ENCODE assay signal across 1 cellular context in the genomic region with DNA sequence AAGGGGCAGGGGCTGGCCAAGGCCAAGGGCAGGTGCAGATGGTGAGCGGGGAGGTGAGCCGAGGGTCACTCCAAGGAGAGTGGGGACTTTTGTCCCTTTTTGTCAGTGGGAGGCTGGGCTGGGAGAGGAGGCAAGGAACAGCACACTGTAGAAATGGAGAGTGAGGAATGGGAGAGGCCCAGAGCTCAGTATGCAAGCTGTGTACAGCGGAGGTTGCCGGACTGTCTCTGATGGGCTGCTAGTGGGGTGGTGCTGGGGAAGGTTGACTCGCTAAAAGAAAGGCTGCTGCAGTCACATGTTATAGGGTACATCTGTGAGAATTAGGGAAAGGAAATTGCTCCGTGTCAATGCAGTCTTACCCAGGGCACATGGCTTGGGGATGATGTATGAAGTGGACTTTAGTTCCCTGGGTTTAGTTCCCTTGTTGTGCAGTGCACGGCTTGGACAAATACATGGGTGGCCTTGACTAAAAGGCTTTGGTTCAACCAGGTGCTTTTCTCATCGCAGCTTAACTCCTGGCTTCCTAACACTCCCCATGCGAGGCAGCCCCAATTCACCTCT.
TF ChIP-seq lines count a peak whose summit lies in the region.

No MANE protein-coding gene starts in this region.

TF ChIP-seq in HepG2, 621 proteins besides CTCF, POLR2A, EP300 and RAD21 (continued from another document and continues in another):
- TF ChIP-seq SIX1 (CRISPR knock-in tag; IDR thresholded peaks at IDR 0.05; ENCODE audit: borderline replicate concordance) (no peak), ZNF33B (CRISPR knock-in tag; IDR thresholded peaks at IDR 0.05) (no peak), SRY (CRISPR knock-in tag; IDR thresholded peaks at IDR 0.05) (no peak), FOXJ3 (CRISPR knock-in tag; IDR thresholded peaks at IDR 0.05; ENCODE audit: borderline replicate concordance) (peak; percentile 70; the same call in 1 of the 2 replicates), ZNF329 (CRISPR knock-in tag; IDR thresholded peaks at IDR 0.05; ENCODE audit: low read depth) (no peak), PCBP2 (optimal IDR thresholded peaks at IDR 0.05; ENCODE audit: low read depth, low read length, poor library complexity, severe bottlenecking) (no peak), ZNF552 (CRISPR knock-in tag; IDR thresholded peaks at IDR 0.05; ENCODE audit: borderline replicate concordance) (no peak), ZNF335 (CRISPR knock-in tag; IDR thresholded peaks at IDR 0.05) (no peak), ZNF83 (CRISPR knock-in tag; IDR thresholded peaks at IDR 0.05; ENCODE audit: borderline replicate concordance) (0 out of 2 replicates have a peak, but pooled peaks have one; percentile 50), ZKSCAN8 (CRISPR knock-in tag; IDR thresholded peaks at IDR 0.05; ENCODE audit: borderline replicate concordance) (no peak), ZNF792 (CRISPR knock-in tag; IDR thresholded peaks at IDR 0.05) (peak; percentile 62; the same call in 1 of the 2 replicates), SRSF1 (optimal IDR thresholded peaks at IDR 0.05; ENCODE audit: low read depth, low read length) (no peak), BCL6 (CRISPR knock-in tag; IDR thresholded peaks at IDR 0.05) (peak; percentile 43), EED (CRISPR knock-in tag; IDR thresholded peaks at IDR 0.05) (no peak), PRMT3 (CRISPR knock-in tag; IDR thresholded peaks at IDR 0.05; ENCODE audit: borderline replicate concordance, low read depth) (no peak), ZNF441 (CRISPR knock-in tag; IDR thresholded peaks at IDR 0.05; ENCODE audit: borderline replicate concordance) (peak; percentile 66; the same call in 1 of the 2 replicates), JARID2 (CRISPR knock-in tag; IDR thresholded peaks at IDR 0.05; ENCODE audit: insufficient replicate concordance) (no peak), KLF15 (CRISPR knock-in tag; IDR thresholded peaks at IDR 0.05; ENCODE audit: borderline replicate concordance) (no peak), ZNF678 (CRISPR knock-in tag; IDR thresholded peaks at IDR 0.05) (no peak), TBX2 (CRISPR knock-in tag; IDR thresholded peaks at IDR 0.05; ENCODE audit: borderline replicate concordance) (peak; percentile 60; the same call in 1 of the 2 replicates), GATAD2A (CRISPR knock-in tag; IDR thresholded peaks at IDR 0.05) (peak; percentile 67), FIP1L1 (IDR thresholded peaks at IDR 0.05; ENCODE audit: borderline replicate concordance, insufficient read depth, low read depth, low read length) (no peak), SRF (IDR thresholded peaks at IDR 0.05; ENCODE audit: low read depth, low read length) (no peak), HNRNPK (IDR thresholded peaks at IDR 0.05; ENCODE audit: low read depth, low read length, poor library complexity, severe bottlenecking) (no peak), RFX3 (CRISPR knock-in tag; IDR thresholded peaks at IDR 0.05) (no peak), ZNF232 (CRISPR knock-in tag; IDR thresholded peaks at IDR 0.05; ENCODE audit: borderline replicate concordance) (peak; percentile 82; the same call in 1 of the 2 replicates), ZBTB8A (CRISPR knock-in tag; IDR thresholded peaks at IDR 0.05; ENCODE audit: borderline replicate concordance, low read depth) (no peak), MLLT10 (CRISPR knock-in tag; IDR thresholded peaks at IDR 0.05) (no peak), ONECUT2 (CRISPR knock-in tag; IDR thresholded peaks at IDR 0.05) (no peak), DNMT3B (CRISPR knock-in tag; conservative IDR thresholded peaks at IDR 0.05) (no peak), SIN3B (IDR thresholded peaks at IDR 0.05; ENCODE audit: low read length) (no peak), HMG20B (CRISPR knock-in tag; conservative IDR thresholded peaks at IDR 0.05) (no peak), ZNF572 (CRISPR knock-in tag; IDR thresholded peaks at IDR 0.05) (0 out of 2 replicates have a peak, but pooled peaks have one; percentile 54), MTF2 (CRISPR knock-in tag; IDR thresholded peaks at IDR 0.05; ENCODE audit: borderline replicate concordance) (no peak)
- TF ChIP-seq, protein P1, sequence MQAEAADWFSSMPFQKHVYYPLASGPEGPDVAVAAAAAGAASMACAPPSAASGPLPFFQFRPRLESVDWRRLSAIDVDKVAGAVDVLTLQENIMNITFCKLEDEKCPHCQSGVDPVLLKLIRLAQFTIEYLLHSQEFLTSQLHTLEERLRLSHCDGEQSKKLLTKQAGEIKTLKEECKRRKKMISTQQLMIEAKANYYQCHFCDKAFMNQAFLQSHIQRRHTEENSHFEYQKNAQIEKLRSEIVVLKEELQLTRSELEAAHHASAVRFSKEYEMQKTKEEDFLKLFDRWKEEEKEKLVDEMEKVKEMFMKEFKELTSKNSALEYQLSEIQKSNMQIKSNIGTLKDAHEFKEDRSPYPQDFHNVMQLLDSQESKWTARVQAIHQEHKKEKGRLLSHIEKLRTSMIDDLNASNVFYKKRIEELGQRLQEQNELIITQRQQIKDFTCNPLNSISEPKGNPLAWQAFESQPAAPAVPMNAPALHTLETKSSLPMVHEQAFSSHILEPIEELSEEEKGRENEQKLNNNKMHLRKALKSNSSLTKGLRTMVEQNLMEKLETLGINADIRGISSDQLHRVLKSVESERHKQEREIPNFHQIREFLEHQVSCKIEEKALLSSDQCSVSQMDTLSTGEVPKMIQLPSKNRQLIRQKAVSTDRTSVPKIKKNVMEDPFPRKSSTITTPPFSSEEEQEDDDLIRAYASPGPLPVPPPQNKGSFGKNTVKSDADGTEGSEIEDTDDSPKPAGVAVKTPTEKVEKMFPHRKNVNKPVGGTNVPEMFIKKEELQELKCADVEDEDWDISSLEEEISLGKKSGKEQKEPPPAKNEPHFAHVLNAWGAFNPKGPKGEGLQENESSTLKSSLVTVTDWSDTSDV (CRISPR knock-in tag; IDR thresholded peaks at IDR 0.05): no peak
- TF ChIP-seq, protein P2, sequence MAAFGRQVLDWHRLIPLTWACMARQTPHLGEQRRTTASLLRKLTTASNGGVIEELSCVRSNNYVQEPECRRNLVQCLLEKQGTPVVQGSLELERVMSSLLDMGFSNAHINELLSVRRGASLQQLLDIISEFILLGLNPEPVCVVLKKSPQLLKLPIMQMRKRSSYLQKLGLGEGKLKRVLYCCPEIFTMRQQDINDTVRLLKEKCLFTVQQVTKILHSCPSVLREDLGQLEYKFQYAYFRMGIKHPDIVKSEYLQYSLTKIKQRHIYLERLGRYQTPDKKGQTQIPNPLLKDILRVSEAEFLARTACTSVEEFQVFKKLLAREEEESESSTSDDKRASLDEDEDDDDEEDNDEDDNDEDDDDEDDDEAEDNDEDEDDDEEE (CRISPR knock-in tag; IDR thresholded peaks at IDR 0.05): 0 out of 2 replicates have a peak, but pooled peaks have one; percentile 40
- TF ChIP-seq, protein P3, sequence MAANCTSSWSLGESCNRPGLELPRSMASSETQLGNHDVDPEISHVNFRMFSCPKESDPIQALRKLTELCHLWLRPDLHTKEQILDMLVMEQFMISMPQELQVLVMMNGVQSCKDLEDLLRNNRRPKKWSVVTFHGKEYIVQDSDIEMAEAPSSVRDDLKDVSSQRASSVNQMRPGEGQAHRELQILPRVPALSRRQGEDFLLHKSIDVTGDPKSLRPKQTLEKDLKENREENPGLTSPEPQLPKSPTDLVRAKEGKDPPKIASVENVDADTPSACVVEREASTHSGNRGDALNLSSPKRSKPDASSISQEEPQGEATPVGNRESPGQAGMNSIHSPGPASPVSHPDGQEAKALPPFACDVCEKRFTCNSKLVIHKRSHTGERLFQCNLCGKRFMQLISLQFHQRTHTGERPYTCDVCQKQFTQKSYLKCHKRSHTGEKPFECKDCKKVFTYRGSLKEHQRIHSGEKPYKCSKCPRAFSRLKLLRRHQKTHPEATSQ (CRISPR knock-in tag; IDR thresholded peaks at IDR 0.05; ENCODE audit: borderline replicate concordance): no peak
- TF ChIP-seq, protein P4, sequence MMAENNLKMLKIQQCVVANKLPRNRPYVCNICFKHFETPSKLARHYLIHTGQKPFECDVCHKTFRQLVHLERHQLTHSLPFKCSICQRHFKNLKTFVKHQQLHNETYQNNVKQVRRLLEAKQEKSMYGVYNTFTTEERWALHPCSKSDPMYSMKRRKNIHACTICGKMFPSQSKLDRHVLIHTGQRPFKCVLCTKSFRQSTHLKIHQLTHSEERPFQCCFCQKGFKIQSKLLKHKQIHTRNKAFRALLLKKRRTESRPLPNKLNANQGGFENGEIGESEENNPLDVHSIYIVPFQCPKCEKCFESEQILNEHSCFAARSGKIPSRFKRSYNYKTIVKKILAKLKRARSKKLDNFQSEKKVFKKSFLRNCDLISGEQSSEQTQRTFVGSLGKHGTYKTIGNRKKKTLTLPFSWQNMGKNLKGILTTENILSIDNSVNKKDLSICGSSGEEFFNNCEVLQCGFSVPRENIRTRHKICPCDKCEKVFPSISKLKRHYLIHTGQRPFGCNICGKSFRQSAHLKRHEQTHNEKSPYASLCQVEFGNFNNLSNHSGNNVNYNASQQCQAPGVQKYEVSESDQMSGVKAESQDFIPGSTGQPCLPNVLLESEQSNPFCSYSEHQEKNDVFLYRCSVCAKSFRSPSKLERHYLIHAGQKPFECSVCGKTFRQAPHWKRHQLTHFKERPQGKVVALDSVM (CRISPR knock-in tag; IDR thresholded peaks at IDR 0.05): no peak
- TF ChIP-seq, protein P5, sequence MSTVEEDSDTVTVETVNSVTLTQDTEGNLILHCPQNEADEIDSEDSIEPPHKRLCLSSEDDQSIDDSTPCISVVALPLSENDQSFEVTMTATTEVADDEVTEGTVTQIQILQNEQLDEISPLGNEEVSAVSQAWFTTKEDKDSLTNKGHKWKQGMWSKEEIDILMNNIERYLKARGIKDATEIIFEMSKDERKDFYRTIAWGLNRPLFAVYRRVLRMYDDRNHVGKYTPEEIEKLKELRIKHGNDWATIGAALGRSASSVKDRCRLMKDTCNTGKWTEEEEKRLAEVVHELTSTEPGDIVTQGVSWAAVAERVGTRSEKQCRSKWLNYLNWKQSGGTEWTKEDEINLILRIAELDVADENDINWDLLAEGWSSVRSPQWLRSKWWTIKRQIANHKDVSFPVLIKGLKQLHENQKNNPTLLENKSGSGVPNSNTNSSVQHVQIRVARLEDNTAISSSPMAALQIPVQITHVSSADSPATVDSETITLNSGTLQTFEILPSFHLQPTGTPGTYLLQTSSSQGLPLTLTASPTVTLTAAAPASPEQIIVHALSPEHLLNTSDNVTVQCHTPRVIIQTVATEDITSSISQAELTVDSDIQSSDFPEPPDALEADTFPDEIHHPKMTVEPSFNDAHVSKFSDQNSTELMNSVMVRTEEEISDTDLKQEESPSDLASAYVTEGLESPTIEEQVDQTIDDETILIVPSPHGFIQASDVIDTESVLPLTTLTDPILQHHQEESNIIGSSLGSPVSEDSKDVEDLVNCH (CRISPR knock-in tag; IDR thresholded peaks at IDR 0.05): no peak
- TF ChIP-seq, protein P6, sequence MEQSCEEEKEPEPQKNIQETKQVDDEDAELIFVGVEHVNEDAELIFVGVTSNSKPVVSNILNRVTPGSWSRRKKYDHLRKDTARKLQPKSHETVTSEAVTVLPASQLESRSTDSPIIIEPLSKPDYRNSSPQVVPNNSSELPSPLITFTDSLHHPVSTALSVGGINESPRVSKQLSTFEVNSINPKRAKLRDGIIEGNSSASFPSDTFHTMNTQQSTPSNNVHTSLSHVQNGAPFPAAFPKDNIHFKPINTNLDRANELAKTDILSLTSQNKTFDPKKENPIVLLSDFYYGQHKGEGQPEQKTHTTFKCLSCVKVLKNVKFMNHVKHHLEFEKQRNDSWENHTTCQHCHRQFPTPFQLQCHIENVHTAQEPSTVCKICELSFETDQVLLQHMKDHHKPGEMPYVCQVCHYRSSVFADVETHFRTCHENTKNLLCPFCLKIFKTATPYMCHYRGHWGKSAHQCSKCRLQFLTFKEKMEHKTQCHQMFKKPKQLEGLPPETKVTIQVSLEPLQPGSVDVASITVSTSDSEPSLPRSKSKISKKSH (CRISPR knock-in tag; IDR thresholded peaks at IDR 0.05; ENCODE audit: borderline replicate concordance): no peak
- TF ChIP-seq, protein P7, sequence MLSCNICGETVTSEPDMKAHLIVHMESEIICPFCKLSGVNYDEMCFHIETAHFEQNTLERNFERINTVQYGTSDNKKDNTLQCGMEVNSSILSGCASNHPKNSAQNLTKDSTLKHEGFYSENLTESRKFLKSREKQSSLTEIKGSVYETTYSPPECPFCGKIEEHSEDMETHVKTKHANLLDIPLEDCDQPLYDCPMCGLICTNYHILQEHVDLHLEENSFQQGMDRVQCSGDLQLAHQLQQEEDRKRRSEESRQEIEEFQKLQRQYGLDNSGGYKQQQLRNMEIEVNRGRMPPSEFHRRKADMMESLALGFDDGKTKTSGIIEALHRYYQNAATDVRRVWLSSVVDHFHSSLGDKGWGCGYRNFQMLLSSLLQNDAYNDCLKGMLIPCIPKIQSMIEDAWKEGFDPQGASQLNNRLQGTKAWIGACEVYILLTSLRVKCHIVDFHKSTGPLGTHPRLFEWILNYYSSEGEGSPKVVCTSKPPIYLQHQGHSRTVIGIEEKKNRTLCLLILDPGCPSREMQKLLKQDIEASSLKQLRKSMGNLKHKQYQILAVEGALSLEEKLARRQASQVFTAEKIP (CRISPR knock-in tag; IDR thresholded peaks at IDR 0.05; ENCODE audit: borderline replicate concordance): no peak
- TF ChIP-seq, protein P8, sequence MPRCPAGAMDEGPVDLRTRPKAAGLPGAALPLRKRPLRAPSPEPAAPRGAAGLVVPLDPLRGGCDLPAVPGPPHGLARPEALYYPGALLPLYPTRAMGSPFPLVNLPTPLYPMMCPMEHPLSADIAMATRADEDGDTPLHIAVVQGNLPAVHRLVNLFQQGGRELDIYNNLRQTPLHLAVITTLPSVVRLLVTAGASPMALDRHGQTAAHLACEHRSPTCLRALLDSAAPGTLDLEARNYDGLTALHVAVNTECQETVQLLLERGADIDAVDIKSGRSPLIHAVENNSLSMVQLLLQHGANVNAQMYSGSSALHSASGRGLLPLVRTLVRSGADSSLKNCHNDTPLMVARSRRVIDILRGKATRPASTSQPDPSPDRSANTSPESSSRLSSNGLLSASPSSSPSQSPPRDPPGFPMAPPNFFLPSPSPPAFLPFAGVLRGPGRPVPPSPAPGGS (CRISPR knock-in tag; IDR thresholded peaks at IDR 0.05): no peak
- TF ChIP-seq, protein P9, sequence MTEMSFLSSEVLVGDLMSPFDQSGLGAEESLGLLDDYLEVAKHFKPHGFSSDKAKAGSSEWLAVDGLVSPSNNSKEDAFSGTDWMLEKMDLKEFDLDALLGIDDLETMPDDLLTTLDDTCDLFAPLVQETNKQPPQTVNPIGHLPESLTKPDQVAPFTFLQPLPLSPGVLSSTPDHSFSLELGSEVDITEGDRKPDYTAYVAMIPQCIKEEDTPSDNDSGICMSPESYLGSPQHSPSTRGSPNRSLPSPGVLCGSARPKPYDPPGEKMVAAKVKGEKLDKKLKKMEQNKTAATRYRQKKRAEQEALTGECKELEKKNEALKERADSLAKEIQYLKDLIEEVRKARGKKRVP (CRISPR knock-in tag; IDR thresholded peaks at IDR 0.05): no peak
- TF ChIP-seq, protein P10, sequence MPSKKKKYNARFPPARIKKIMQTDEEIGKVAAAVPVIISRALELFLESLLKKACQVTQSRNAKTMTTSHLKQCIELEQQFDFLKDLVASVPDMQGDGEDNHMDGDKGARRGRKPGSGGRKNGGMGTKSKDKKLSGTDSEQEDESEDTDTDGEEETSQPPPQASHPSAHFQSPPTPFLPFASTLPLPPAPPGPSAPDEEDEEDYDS (CRISPR knock-in tag; IDR thresholded peaks at IDR 0.05): no peak
- TF ChIP-seq, protein P11, sequence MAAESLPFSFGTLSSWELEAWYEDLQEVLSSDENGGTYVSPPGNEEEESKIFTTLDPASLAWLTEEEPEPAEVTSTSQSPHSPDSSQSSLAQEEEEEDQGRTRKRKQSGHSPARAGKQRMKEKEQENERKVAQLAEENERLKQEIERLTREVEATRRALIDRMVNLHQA (CRISPR knock-in tag; IDR thresholded peaks at IDR 0.05): no peak
